1 cellular context compared by ENCODE assay signal in genomic region chr2:150167711-150168110, GRCh38.
A peak's percentile ranks its signal among the peaks of the same experiment; 100 is the strongest.
TF ChIP-seq lines count a peak whose summit lies in the region.

No MANE protein-coding gene starts in this region.

TF ChIP-seq in GM12878, 131 proteins besides CTCF, POLR2A, EP300 and RAD21 (continued from another document):
- TF ChIP-seq IRF5 (IDR thresholded peaks at IDR 0.05; ENCODE audit: borderline replicate concordance) (no peak), NFIC (IDR thresholded peaks at IDR 0.05; ENCODE audit: low read depth, low read length) (0 out of 2 replicates have a peak, but pooled peaks have one; percentile 29), RUNX3 (IDR thresholded peaks at IDR 0.05; ENCODE audit: low read length) (peak; percentile 95), MTA2 (IDR thresholded peaks at IDR 0.05; ENCODE audit: low read depth) (peak; percentile 61), NR2F1 (conservative IDR thresholded peaks at IDR 0.05) (0 out of 2 replicates have a peak, but pooled peaks have one; percentile 26), MEF2A (IDR thresholded peaks at IDR 0.05; ENCODE audit: insufficient read depth, low read depth, low read length) (no peak), MTA3 (IDR thresholded peaks at IDR 0.05; ENCODE audit: borderline replicate concordance, low read length) (peak; percentile 52; the same call in 1 of the 2 replicates), PAX5 (IDR thresholded peaks at IDR 0.05; ENCODE audit: borderline replicate concordance, low read depth, low read length) (peak; percentile 58; the same call in 1 of the 2 replicates)
